ENCODE assay signal across 8 cellular contexts in genomic region chr12:53006810-53007742, GRCh38. TPM values are rescaled to one million over a fixed set of nuclear protein-coding genes. Genes with fewer than 3 reads are reported as not detected.
DNase-seq lines count a peak whose midpoint lies in the region; ATAC-seq and TF ChIP-seq lines count a peak whose summit lies in the region.

No MANE protein-coding gene starts in this region.

- intact Hi-C loops in CD4-positive, alpha-beta T cell (cut with DNase I, micrococcal nuclease) = loop anchor here in 1 of 2 experiments (5.0 to 10.0 kb wide), 5 partner anchors 40 to 982 kb away; partner anchors contain the start of genes CALCOCO1, MYG1, PCBP2 and PFDN5

- H3K36me3 Mint-ChIP-seq in CD4-positive, alpha-beta T cell (ENCODE audit: low read depth) = peaks cover 47% of the 10 kb centered on the region

- peak overlapping the region; percentile 99 for H3K27ac Mint-ChIP-seq in CD4-positive, alpha-beta T cell

- H3K9me3 ChIP-seq in CD4-positive, alpha-beta T cell (ENCODE audit: control insufficient read depth, low read length) = no peaks in the 10 kb centered on the region
- no peaks in the 10 kb centered on the region for H3K9me3 ChIP-seq in HEK293 (ENCODE audit: control insufficient read depth, insufficient read depth, low read depth, low read length)

- CTCF ChIA-PET in CD4-positive, alpha-beta T cell (lab: Charles Lee) = interaction anchor here (0.8 to 1.3 kb wide), 3 partner anchors 12 to 981 kb away, joined by 3 to 5 read pairs (median 4); no protein-coding TSS in a partner anchor
- CTCF ChIA-PET in HEK293 (lab: Yijun Ruan, JAX) = interaction anchor here (0.6 to 2.1 kb wide), 7 partner anchors 26 to 786 kb away, joined by 3 to 8 read pairs (median 4); no protein-coding TSS in a partner anchor

- POLR2A ChIA-PET in CD4-positive, alpha-beta T cell (lab: Charles Lee) = interaction anchor here (0.8 to 1.8 kb wide), 15 partner anchors 16 to 1789 kb away, joined by 4 to 20 read pairs (median 5); partner anchors contain the start of genes DAZAP2, MAP3K12, PFDN5 and POU6F1
- POLR2A ChIA-PET in HEK293 (lab: Yijun Ruan, JAX) = interaction anchor here (0.6 to 1.7 kb wide), 14 partner anchors 10 to 1011 kb away, joined by 3 to 25 read pairs (median 6); partner anchors contain the start of gene KRT8

- H3K27me3 ChIP-seq in CD4-positive, alpha-beta T cell (ENCODE audit: control insufficient read depth, insufficient read depth, low read length) = no peaks in the 10 kb centered on the region

- no peaks in the 10 kb centered on the region for H3K9me3 Mint-ChIP-seq in CD4-positive, alpha-beta T cell

- TF ChIP-seq CTCF in CD4-positive, alpha-beta T cell (IDR thresholded peaks at IDR 0.05) = no peak
- TF ChIP-seq CTCF in HEK293 (tag by site-specific recombination; IDR thresholded peaks at IDR 0.05) = 0 out of 2 replicates have a peak, but pooled peaks have one; percentile 8

- H3K4me1 ChIP-seq in HEK293 (ENCODE audit: control insufficient read depth, insufficient read depth, low read length) = peaks cover 3% of the 10 kb centered on the region

- no peaks in the 10 kb centered on the region for H3K27me3 Mint-ChIP-seq in CD4-positive, alpha-beta T cell

- peak; percentile 27 for ATAC-seq in CD4-positive, alpha-beta T cell (ENCODE audit: poor library complexity)
- ATAC-seq in HG03565 (IDR thresholded peaks at IDR 0.05; ENCODE audit: unreplicated experiment) = no peak

- peaks cover 18 to 25% of the 10 kb centered on the region in 2 experiments; a peak in 2 of 3 replicates for H3K36me3 ChIP-seq in HEK293 (ENCODE audit: control insufficient read depth in 2 of 2, insufficient read depth in 1 of 2, low read length in 2 of 2)

- peak overlapping the region; percentile 90 for H3K27ac ChIP-seq in CD4-positive, alpha-beta T cell (ENCODE audit: low read depth, low read length)
- peak overlapping the region; percentile 94 for H3K27ac ChIP-seq in HEK293 (ENCODE audit: extremely low read depth, low read depth, low read length)

- peak overlapping the region; percentile 99 for H3K4me3 Mint-ChIP-seq in CD4-positive, alpha-beta T cell

- DNase-seq in CD4-positive, alpha-beta T cell = peak; percentile 61 to 76 (median 68)
- DNase-seq in NCI-H2227 treated with DMSO at 0.1 percent for 48 hours (lab: John Stamatoyannopoulos, UW) (peak; percentile 68), cerebellum (ENCODE audit: low spot score) (peak; percentile 58), kidney glomerular epithelial cell (lab: John Stamatoyannopoulos, UW) (peak; percentile 71)
- DNase-seq in activated CD4-positive, alpha-beta T cell treated with anti-CD3 and anti-CD28 coated beads for 1 hour = peak; percentile 64
- peak; percentile 42 to 66 for DNase-seq in stimulated activated CD4-positive, alpha-beta T cell treated with anti-CD3 and anti-CD28 coated beads, Interleukin-1b, Interleukin-23, amount 100 ng/mL, for 1 hour (ENCODE audit: low read depth in 2 of 2)

- peaks cover 66% of the 10 kb centered on the region for H3K4me1 Mint-ChIP-seq in CD4-positive, alpha-beta T cell (ENCODE audit: low read depth)

- peak overlapping the region; percentile 65 for H3K4me3 ChIP-seq in HEK293 (ENCODE audit: low read depth, low read length)

TF ChIP-seq in HEK293, 187 proteins besides CTCF, POLR2A, EP300 and RAD21 (continues in another document):
- TF ChIP-seq ZNF561 (tag by site-specific recombination; IDR thresholded peaks at IDR 0.05; ENCODE audit: borderline replicate concordance) (no peak), ZNF843 (tag by site-specific recombination; IDR thresholded peaks at IDR 0.05) (no peak; the same call in 1 of the 2 replicates), ELK4 (IDR thresholded peaks at IDR 0.05; ENCODE audit: borderline replicate concordance, low read depth, low read length) (no peak), KLF8 (tag by site-specific recombination; IDR thresholded peaks at IDR 0.05) (no peak; the same call in 1 of the 2 replicates), WT1 (tag by site-specific recombination; IDR thresholded peaks at IDR 0.05) (peak; percentile 75; the same call in 1 of the 2 replicates), HIC1 (tag by site-specific recombination; IDR thresholded peaks at IDR 0.05) (no peak), ZEB2 (tag by site-specific recombination; IDR thresholded peaks at IDR 0.05) (peak; percentile 62), ZNF175 (tag by site-specific recombination; IDR thresholded peaks at IDR 0.05) (no peak), OSR2 (tag by site-specific recombination; IDR thresholded peaks at IDR 0.05) (no peak), YY1 (tag by site-specific recombination; IDR thresholded peaks at IDR 0.05) (0 out of 2 replicates have a peak, but pooled peaks have one; percentile 17), ZNF610 (tag by site-specific recombination; IDR thresholded peaks at IDR 0.05; ENCODE audit: borderline replicate concordance) (no peak), KLF16 (tag by site-specific recombination; IDR thresholded peaks at IDR 0.05) (0 out of 2 replicates have a peak, but pooled peaks have one; percentile 11), ZNF311 (tag by site-specific recombination; IDR thresholded peaks at IDR 0.05; ENCODE audit: borderline replicate concordance) (no peak), SCRT2 (tag by site-specific recombination; IDR thresholded peaks at IDR 0.05) (no peak), ZNF146 (tag by site-specific recombination; IDR thresholded peaks at IDR 0.05) (no peak), EGR2 (tag by site-specific recombination; IDR thresholded peaks at IDR 0.05; ENCODE audit: low read depth) (peak; percentile 48), ZNF423 (tag by site-specific recombination; IDR thresholded peaks at IDR 0.05) (no peak), ZNF140 (tag by site-specific recombination; IDR thresholded peaks at IDR 0.05) (no peak), ZNF658 (tag by site-specific recombination; IDR thresholded peaks at IDR 0.05) (no peak), ZNF544 (tag by site-specific recombination; IDR thresholded peaks at IDR 0.05) (no peak), ZNF362 (tag by site-specific recombination; IDR thresholded peaks at IDR 0.05) (peak; percentile 86), ZNF155 (tag by site-specific recombination; IDR thresholded peaks at IDR 0.05) (no peak), SP2 (tag by site-specific recombination; IDR thresholded peaks at IDR 0.05) (peak; percentile 51), KLF10 (tag by site-specific recombination; IDR thresholded peaks at IDR 0.05) (no peak), SP7 (tag by site-specific recombination; IDR thresholded peaks at IDR 0.05) (peak; percentile 47; the same call in 1 of the 2 replicates), ZNF626 (tag by site-specific recombination; IDR thresholded peaks at IDR 0.05) (no peak), ZNF664 (tag by site-specific recombination; IDR thresholded peaks at IDR 0.05) (no peak), ZNF623 (tag by site-specific recombination; IDR thresholded peaks at IDR 0.05) (no peak), ZNF488 (tag by site-specific recombination; IDR thresholded peaks at IDR 0.05) (no peak), ZNF24 (tag by site-specific recombination; IDR thresholded peaks at IDR 0.05) (no peak; the same call in 1 of the 2 replicates)

RNA-seq across cellular contexts. Expression of gene EIF4B, which starts 0.8 kb away (rescaled TPM):
- 100 to 1,000 TPM; 794 to 806 TPM for total RNA-seq in CD4-positive, alpha-beta T cell
- total RNA-seq in cerebellum = 410 TPM

RNA-seq across cellular contexts. Expression of gene TNS2, which starts 42.8 kb away (rescaled TPM):
- 1 to 10 TPM; 2.3 to 3.0 TPM for total RNA-seq in CD4-positive, alpha-beta T cell
- 26.7 TPM for total RNA-seq in cerebellum

RNA-seq across cellular contexts. Expression of gene KRT18, which starts 58.2 kb away (rescaled TPM):
- total RNA-seq in CD4-positive, alpha-beta T cell = 1 to 10 TPM; 7.2 to 9.2 TPM
- 2.9 TPM for total RNA-seq in cerebellum
